ENCODE assay signal across 8 cellular contexts in genomic region chr7:77538186-77538907, GRCh38. TPM values are rescaled to one million over a fixed set of nuclear protein-coding genes. Genes with fewer than 3 reads are reported as not detected.
DNase-seq lines count a peak whose midpoint lies in the region; TF ChIP-seq lines count a peak whose summit lies in the region.

No MANE protein-coding gene starts in this region.

- H3K9me2 ChIP-seq in Loucy (replicated peaks; ENCODE audit: low read depth, low read length): no peaks in the 10 kb centered on the region

- DNase-seq in NCI-H1436 (lab: John Stamatoyannopoulos, UW): peak; percentile 25
- no peak for DNase-seq in NCI-H1436 treated with DMSO at 0.1 percent for 48 hours (lab: John Stamatoyannopoulos, UW)
- peak; percentile 86 to 90 for DNase-seq in SJSA1 (ENCODE audit: low read depth in 1 of 2, low spot score in 2 of 2)
- DNase-seq in dedifferentiated amniotic fluid mesenchymal stem cell (ENCODE audit: extremely low spot score): peak; percentile 88
- DNase-seq in kidney glomerular epithelial cell (lab: John Stamatoyannopoulos, UW): peak; percentile 88
- DNase-seq in smooth muscle cell (lab: John Stamatoyannopoulos, UW; ENCODE audit: unreplicated experiment): peak; percentile 40
- DNase-seq in GDM1 (lab: John Stamatoyannopoulos, UW): no peak

- H3K4me3 ChIP-seq in Loucy (ENCODE audit: low read length, poor library complexity, severe bottlenecking): peak overlapping the region; percentile 83
- peak overlapping the region; percentile 88 for H3K4me3 ChIP-seq in SJSA1
- peak overlapping the region; percentile 93 for H3K4me3 ChIP-seq in smooth muscle cell

- peak overlapping the region; percentile 83 for H2AFZ ChIP-seq in Loucy (ENCODE audit: low read length)
- peak overlapping the region; percentile 56 for H2AFZ ChIP-seq in smooth muscle cell (ENCODE audit: low read depth)

- no peaks in the 10 kb centered on the region for H3K36me3 ChIP-seq in Loucy (ENCODE audit: insufficient read depth, low read length)
- peaks cover 21% of the 10 kb centered on the region for H3K36me3 ChIP-seq in SJSA1
- H3K36me3 ChIP-seq in smooth muscle cell (ENCODE audit: low read depth): no peaks in the 10 kb centered on the region

- H4K20me1 ChIP-seq in Loucy (ENCODE audit: insufficient read depth, low read length, poor library complexity, severe bottlenecking) (peaks cover 37% of the 10 kb centered on the region), smooth muscle cell (ENCODE audit: low read depth) (peaks cover 47% of the 10 kb centered on the region)

- H3K4me2 ChIP-seq in Loucy (ENCODE audit: low read depth, low read length, poor library complexity, severe bottlenecking) (peak overlapping the region; percentile 95), smooth muscle cell (peak overlapping the region; percentile 92)

- H3K79me2 ChIP-seq in Loucy (ENCODE audit: insufficient read depth, low read length) (peaks cover 56% of the 10 kb centered on the region), smooth muscle cell (ENCODE audit: low read depth) (peaks cover 61% of the 10 kb centered on the region)

- H3K27ac ChIP-seq in SJSA1 (peak overlapping the region; percentile 89), smooth muscle cell (ENCODE audit: low read depth) (peak overlapping the region; percentile 91)

- H3K4me1 ChIP-seq in Loucy (ENCODE audit: insufficient read depth, low read length, poor library complexity, severe bottlenecking) (peaks cover 40% of the 10 kb centered on the region), SJSA1 (replicated peaks) (peaks cover 19% of the 10 kb centered on the region), smooth muscle cell (ENCODE audit: low read depth) (peaks cover 22% of the 10 kb centered on the region)

- H3F3A ChIP-seq in Loucy (ENCODE audit: low read depth) (no peaks in the 10 kb centered on the region), smooth muscle cell (ENCODE audit: low read depth) (peaks cover 16% of the 10 kb centered on the region)

- H3K9me3 ChIP-seq in Loucy (ENCODE audit: insufficient read depth, low read depth, low read length): no peaks in the 10 kb centered on the region
- no peaks in the 10 kb centered on the region for H3K9me3 ChIP-seq in SJSA1 (replicated peaks)
- H3K9me3 ChIP-seq in smooth muscle cell (replicated peaks; ENCODE audit: low read depth): no peaks in the 10 kb centered on the region

- H3K9ac ChIP-seq in Loucy (ENCODE audit: low read depth, low read length, poor library complexity, severe bottlenecking) (peak overlapping the region; percentile 81), smooth muscle cell (ENCODE audit: low read depth) (peak overlapping the region; percentile 90)

- TF ChIP-seq CTCF in Loucy (conservative IDR thresholded peaks at IDR 0.05; ENCODE audit: low read length): no peak
- TF ChIP-seq CTCF in smooth muscle cell (IDR thresholded peaks at IDR 0.05; ENCODE audit: borderline replicate concordance, insufficient read depth, poor library complexity, severe bottlenecking): no peak

- WGBS in smooth muscle cell (ENCODE audit: low lambda C conversion rate): 2% methylated on average over 31 of the region's 31 CpGs

- no peaks in the 10 kb centered on the region for H3K27me3 ChIP-seq in Loucy (ENCODE audit: insufficient read depth, low read length, poor library complexity, severe bottlenecking)
- H3K27me3 ChIP-seq in SJSA1 (replicated peaks): no peaks in the 10 kb centered on the region
- no peaks in the 10 kb centered on the region for H3K27me3 ChIP-seq in smooth muscle cell (ENCODE audit: low read depth)

RNA-seq across cellular contexts. Expression of gene PTPN12, which starts 1.3 kb away (rescaled TPM):
- total RNA-seq in SJSA1 (2014; rRNA removed; shearing (Covaris generic)): 24.7 and 34.8 TPM in 2 replicates
- 82.9 and 85.2 TPM in 2 replicates for total RNA-seq in smooth muscle cell
- 12.3 and 20.7 TPM in 2 replicates for polyA plus RNA-seq in smooth muscle cell

Comparison
In these comparisons a context has a peak if more than half of its experiments do, and no peak if none do; other contexts are left out.
1. DNase-seq: peak in NCI-H1436 (single experiment), SJSA1 (2 of 2), dedifferentiated amniotic fluid mesenchymal stem cell (single experiment), kidney glomerular epithelial cell (single experiment) and smooth muscle cell (single experiment); none in NCI-H1436 treated with DMSO at 0.1 percent for 48 hours (single experiment) and GDM1 (single experiment).
2. Peak in every context shown above with its lines, with median percentiles within 50 percentile points of each other: H3K4me3 ChIP-seq.